8 cellular contexts compared by ENCODE assay signal in genomic region chr3:186566772-186567071, GRCh38. TPM values are rescaled to one million over a fixed set of nuclear protein-coding genes. Genes with fewer than 3 reads are reported as not detected.
DNase-seq lines count a peak whose midpoint lies in the region; ATAC-seq, FAIRE-seq and TF ChIP-seq lines count a peak whose summit lies in the region.

No MANE protein-coding gene starts in this region.

- H2AFZ ChIP-seq in K562 (ENCODE audit: low read depth, low read length) = peak overlapping the region; percentile 87

- peak; percentile 6 for FAIRE-seq in K562 (lab: Jason Lieb, UNC)

- no peaks in the 10 kb centered on the region for H4K20me1 ChIP-seq in K562 (replicated peaks; ENCODE audit: control insufficient read depth, insufficient read depth, low read length)

- no peaks in the 10 kb centered on the region for H3K27me3 Mint-ChIP-seq in CD14-positive monocyte (ENCODE audit: low read depth in 3 of 3)

- H3K4me3 Mint-ChIP-seq in CD14-positive monocyte = peak overlapping the region; percentile 93

- peak overlapping the region; percentile 90 for H3K27ac ChIP-seq in K562 (ENCODE audit: extremely low read depth, low read depth, low read length)
- peak overlapping the region; percentile 39 for H3K27ac ChIP-seq in mesodermal cell (ENCODE audit: low read depth, low read length, severe bottlenecking)

- no peak for TF ChIP-seq CTCF in CD14-positive monocyte (IDR thresholded peaks at IDR 0.05)
- no peak for TF ChIP-seq CTCF in K562 (IDR thresholded peaks at IDR 0.05 in 2 of 3, conservative IDR thresholded peaks at IDR 0.05 in 1 of 3; ENCODE audit: insufficient read depth in 2 of 3, low read depth in 1 of 3, low read length in 3 of 3)

- BruUV-seq in K562 (replicated peaks; lab: Mats Ljungman, UMichigan) = no TSS peak

- no peaks in the 10 kb centered on the region for H3K9me1 ChIP-seq in K562 (ENCODE audit: control insufficient read depth, insufficient read depth, low read length)

- H3K4me2 ChIP-seq in K562 (ENCODE audit: insufficient read depth, low read length) = peak overlapping the region; percentile 96

- no peaks in the 10 kb centered on the region for H3K9me3 Mint-ChIP-seq in CD14-positive monocyte

- POLR2A ChIA-PET in K562 (lab: Yijun Ruan, JAX) = interaction anchor here (0.6 to 5.7 kb wide), 5 partner anchors 9 to 217 kb away, joined by 3 to 64 read pairs (median 4); partner anchors contain the start of gene EIF4A2

- H3K9ac ChIP-seq in K562 (ENCODE audit: insufficient read depth in 1 of 2, low read depth in 2 of 2, low read length in 2 of 2) = peak overlapping the region; percentile 90 to 99

- in situ Hi-C loops in K562 (cut with MboI) = no loop called here

- WGBS in K562 (ENCODE audit: insufficient coverage, low coverage, missing lambda C conversion rate) = 0% methylated on average over 14 of the region's 14 CpGs
- 1 to 2% methylated on average over 14 of the region's 14 CpGs for WGBS in mesodermal cell (ENCODE audit: insufficient coverage in 2 of 2), 2 experiments

- TF ChIP-seq EP300 in K562 (IDR thresholded peaks at IDR 0.05; ENCODE audit: low read length) = no peak

- peak; percentile 0 for ATAC-seq in HG02981 (IDR thresholded peaks at IDR 0.05; ENCODE audit: unreplicated experiment)
- no peak; the same call in 2 of the 3 replicates for ATAC-seq in K562
- no peak for ATAC-seq in esophagus mucosa

- no peaks in the 10 kb centered on the region for H3K9me3 ChIP-seq in K562 (replicated peaks; ENCODE audit: control insufficient read depth, insufficient read depth, low read depth, low read length)
- no peaks in the 10 kb centered on the region for H3K9me3 ChIP-seq in mesodermal cell (ENCODE audit: control insufficient read depth, low read length)

- TF ChIP-seq RAD21 in K562 (CRISPR knock-in tag; conservative IDR thresholded peaks at IDR 0.05 in 1 of 2, IDR thresholded peaks at IDR 0.05 in 1 of 2) = no peak

- peaks cover 3 to 11% of the 10 kb centered on the region in 2 experiments; a peak in 4 of 5 replicates for H3K4me1 ChIP-seq in K562 (replicated peaks in 1 of 2; ENCODE audit: control insufficient read depth in 2 of 2, insufficient read depth in 2 of 2, low read length in 2 of 2)
- H3K4me1 ChIP-seq in mesodermal cell (ENCODE audit: control insufficient read depth, insufficient read depth, low read length, poor library complexity, severe bottlenecking) = peaks cover 11% of the 10 kb centered on the region

- H3K4me3 ChIP-seq in K562 (peak overlapping the region; percentile 73), mesodermal cell (ENCODE audit: extremely low read depth, insufficient read depth, low read length, poor library complexity, severe bottlenecking) (peak overlapping the region; percentile 88)

- peaks cover 68% of the 10 kb centered on the region for H3K79me2 ChIP-seq in K562 (ENCODE audit: control insufficient read depth, insufficient read depth, low read length)

- H3K27me3 ChIP-seq in K562 (ENCODE audit: control insufficient read depth in 2 of 2, insufficient read depth in 2 of 2, low read length in 2 of 2) = no peaks in the 10 kb centered on the region

- H3K4me1 Mint-ChIP-seq in CD14-positive monocyte = peaks cover 43% of the 10 kb centered on the region

- intact Hi-C loops in CD14-positive monocyte (cut with micrococcal nuclease) (no loop called here), K562 (cut with micrococcal nuclease) (no loop called here)

- CTCF ChIA-PET in K562 (lab: Yijun Ruan, JAX; ENCODE audit: low intra/inter-chr PET ratio) = no interaction called here

- peaks cover 27% of the 10 kb centered on the region; the same call in 1 of the 3 replicates for H3K36me3 ChIP-seq in K562 (ENCODE audit: control insufficient read depth, insufficient read depth, low read length)
- peaks cover 23% of the 10 kb centered on the region for H3K36me3 ChIP-seq in mesodermal cell (ENCODE audit: control insufficient read depth, insufficient read depth, low read length)

- peaks cover 8 to 12% of the 10 kb centered on the region in 2 donors for H3K36me3 Mint-ChIP-seq in CD14-positive monocyte

- TF ChIP-seq POLR2A in K562 (conservative IDR thresholded peaks at IDR 0.05) = no peak

- DNase-seq in CD14-positive monocyte (ENCODE audit: low spot score) (no peak), K562 (ENCODE audit: extremely low read depth in 1 of 4, low spot score in 3 of 4) (no peak), NK-92 (lab: John Stamatoyannopoulos, UW; ENCODE audit: unreplicated experiment) (no peak), NCI-H2029 treated with DMSO at 0.1 percent for 48 hours (lab: John Stamatoyannopoulos, UW) (no peak), anterior cingulate cortex (lab: John Stamatoyannopoulos, UW) (no peak)

- peak overlapping the region; percentile 87 to 96 (median 89) for H3K27ac Mint-ChIP-seq in CD14-positive monocyte

RNA-seq across cellular contexts. Expression of gene TBCCD1, which starts 0.4 kb away (rescaled TPM):
- polyA plus RNA-seq in CD14-positive monocyte = 1 to 10 TPM; 9.2 to 9.6 TPM
- 37.8 and 39.7 TPM in 2 replicates for total RNA-seq in K562 (2011; cell fraction: chromatin; rRNA removed; ENCODE audit: low replicate concordance)
- 15.2 and 19.1 TPM in 2 replicates for total RNA-seq in K562 (2011; cell fraction: nucleolus; rRNA removed)
- 20.8 and 22.1 TPM in 2 replicates for total RNA-seq in K562 (2011; cell fraction: nucleoplasm; rRNA removed)
- total RNA-seq in K562 (2014; rRNA removed) = 17.7 and 22.7 TPM in 2 replicates
- 26.2 and 26.8 TPM in 2 replicates for total RNA-seq in K562 (2014; rRNA removed; fragmentation: Illumina TruSeq; extraction: Trizol)
- total RNA-seq in K562 (2015; rRNA removed; fragmentation: Illumina TruSeq; extraction: Trizol) = 21.1 and 21.2 TPM in 2 replicates
- total RNA-seq in K562 (2021) = 18.4 and 20.9 TPM in 2 replicates
- polyA plus RNA-seq in K562 (2011; rRNA removed) = 26.0 and 31.1 TPM in 2 replicates
- 22.3 and 24.5 TPM in 2 replicates for polyA plus RNA-seq in K562 (2011; cell fraction: cytosol; rRNA removed)
- polyA plus RNA-seq in K562 (2011; cell fraction: nucleus; rRNA removed) = 25.8 and 29.2 TPM in 2 replicates
- polyA plus RNA-seq in K562 (2012) = 12.0 and 15.4 TPM in 2 replicates
- 18.4 and 22.2 TPM in 2 replicates for polyA plus RNA-seq in K562 (2014; fragmentation: Illumina TruSeq; extraction: Trizol)
- polyA plus RNA-seq in K562 (2014; fragmentation: Nextera tagmentation; extraction: Ambion mirVana) = 10 to 100 TPM; 18.9 to 21.4 TPM
- 16.2 and 17.9 TPM in 2 replicates for polyA plus RNA-seq in K562 (2014; rRNA removed)
- polyA minus RNA-seq in K562 (2011; rRNA and poly(A)+ RNA removed) = 37.0 and 46.7 TPM in 2 replicates
- 10.2 and 16.4 TPM in 2 replicates for polyA minus RNA-seq in K562 (2011; cell fraction: cytosol; rRNA and poly(A)+ RNA removed)
- polyA minus RNA-seq in K562 (2011; cell fraction: nucleus; rRNA and poly(A)+ RNA removed) = 14.7 and 22.3 TPM in 2 replicates
- 14.6 TPM for polyA plus RNA-seq in mesodermal cell (2013, experiment 1 of 2)
- 13.8 TPM for polyA plus RNA-seq in mesodermal cell (2013, experiment 2 of 2)
- 6.6 TPM for total RNA-seq in esophagus mucosa

RNA-seq across cellular contexts. Expression of gene DNAJB11, which starts 3.8 kb away (rescaled TPM):
- polyA plus RNA-seq in CD14-positive monocyte = 10 to 100 TPM; 44.6 to 45.8 TPM
- total RNA-seq in K562 (2011; cell fraction: chromatin; rRNA removed; ENCODE audit: low replicate concordance) = 67.7 and 181 TPM in 2 replicates
- total RNA-seq in K562 (2011; cell fraction: nucleolus; rRNA removed) = 41.2 and 54.1 TPM in 2 replicates
- 96.7 and 127 TPM in 2 replicates for total RNA-seq in K562 (2011; cell fraction: nucleoplasm; rRNA removed)
- 68.1 and 71.4 TPM in 2 replicates for total RNA-seq in K562 (2014; rRNA removed)
- total RNA-seq in K562 (2014; rRNA removed; fragmentation: Illumina TruSeq; extraction: Trizol) = 63.8 and 65.7 TPM in 2 replicates
- total RNA-seq in K562 (2015; rRNA removed; fragmentation: Illumina TruSeq; extraction: Trizol) = 67.1 and 67.7 TPM in 2 replicates
- 44.4 and 49.3 TPM in 2 replicates for total RNA-seq in K562 (2021)
- polyA plus RNA-seq in K562 (2011; rRNA removed) = 29.9 and 40.1 TPM in 2 replicates
- 9.7 and 18.6 TPM in 2 replicates for polyA plus RNA-seq in K562 (2011; cell fraction: cytosol; rRNA removed)
- 30.8 and 40.9 TPM in 2 replicates for polyA plus RNA-seq in K562 (2011; cell fraction: nucleus; rRNA removed)
- polyA plus RNA-seq in K562 (2012) = 62.1 and 74.3 TPM in 2 replicates
- 48.7 and 63.9 TPM in 2 replicates for polyA plus RNA-seq in K562 (2014; fragmentation: Illumina TruSeq; extraction: Trizol)
- polyA plus RNA-seq in K562 (2014; fragmentation: Nextera tagmentation; extraction: Ambion mirVana) = 10 to 100 TPM; 14.8 to 16.7 TPM
- polyA plus RNA-seq in K562 (2014; rRNA removed) = 74.7 and 77.0 TPM in 2 replicates
- 31.1 and 34.9 TPM in 2 replicates for polyA minus RNA-seq in K562 (2011; rRNA and poly(A)+ RNA removed)
- 15.9 and 17.4 TPM in 2 replicates for polyA minus RNA-seq in K562 (2011; cell fraction: cytosol; rRNA and poly(A)+ RNA removed)
- 25.2 and 45.9 TPM in 2 replicates for polyA minus RNA-seq in K562 (2011; cell fraction: nucleus; rRNA and poly(A)+ RNA removed)
- polyA plus RNA-seq in mesodermal cell (2013, experiment 1 of 2) = 126 TPM
- 121 TPM for polyA plus RNA-seq in mesodermal cell (2013, experiment 2 of 2)
- 24.0 TPM for total RNA-seq in esophagus mucosa

RNA-seq across cellular contexts. Expression of gene CRYGS, which starts 22.5 kb away (rescaled TPM):
- polyA plus RNA-seq in CD14-positive monocyte (under 1 TPM in 1 of 2 donors, not detected in 1; 0.25 TPM), K562 (2011; rRNA removed) (3.5 and 5.5 TPM in 2 replicates), K562 (2014; fragmentation: Illumina TruSeq; extraction: Trizol) (1.0 and 1.8 TPM in 2 replicates), K562 (2014; fragmentation: Nextera tagmentation; extraction: Ambion mirVana) (1 to 10 TPM; 1.9 to 2.0 TPM), K562 (2014; rRNA removed) (3.0 and 3.7 TPM in 2 replicates)
- 11.2 and 13.2 TPM in 2 replicates for total RNA-seq in K562 (2011; cell fraction: chromatin; rRNA removed; ENCODE audit: low replicate concordance)
- 5.3 and 6.4 TPM in 2 replicates for total RNA-seq in K562 (2011; cell fraction: nucleolus; rRNA removed)
- total RNA-seq in K562 (2011; cell fraction: nucleoplasm; rRNA removed) = 6.7 and 10.9 TPM in 2 replicates
- total RNA-seq in K562 (2014; rRNA removed) (2.1 and 3.8 TPM in 2 replicates), K562 (2014; rRNA removed; fragmentation: Illumina TruSeq; extraction: Trizol) (2.0 and 2.4 TPM in 2 replicates), K562 (2015; rRNA removed; fragmentation: Illumina TruSeq; extraction: Trizol) (1.8 and 1.9 TPM in 2 replicates), K562 (2021) (1.5 and 1.6 TPM in 2 replicates), esophagus mucosa (1.2 TPM)
- polyA plus RNA-seq in K562 (2011; cell fraction: cytosol; rRNA removed) = 0.46 and 2.0 TPM in 2 replicates
- 21.0 and 26.9 TPM in 2 replicates for polyA plus RNA-seq in K562 (2011; cell fraction: nucleus; rRNA removed)
- polyA plus RNA-seq in K562 (2012) = 1.2 and 4.0 TPM in 2 replicates
- polyA minus RNA-seq in K562 (2011; rRNA and poly(A)+ RNA removed) = 3.3 and 4.4 TPM in 2 replicates
- 2.1 TPM in 1 of 2 replicates, not detected in the other for polyA minus RNA-seq in K562 (2011; cell fraction: cytosol; rRNA and poly(A)+ RNA removed)
- polyA minus RNA-seq in K562 (2011; cell fraction: nucleus; rRNA and poly(A)+ RNA removed) = 6.7 and 11.4 TPM in 2 replicates
- polyA plus RNA-seq in mesodermal cell (2013, experiment 1 of 2) = 2.4 TPM
- polyA plus RNA-seq in mesodermal cell (2013, experiment 2 of 2) = 3.7 TPM

RNA-seq across cellular contexts. Expression of gene AHSG, which starts 46.1 kb away (rescaled TPM):
- polyA plus RNA-seq in CD14-positive monocyte = not detected
- not detected in 2 replicates for total RNA-seq in K562 (2011; cell fraction: chromatin; rRNA removed; ENCODE audit: low replicate concordance)
- total RNA-seq in K562 (2011; cell fraction: nucleolus; rRNA removed) = not detected in 2 replicates
- total RNA-seq in K562 (2011; cell fraction: nucleoplasm; rRNA removed) = not detected in 2 replicates
- total RNA-seq in K562 (2014; rRNA removed) = not detected in 2 replicates
- total RNA-seq in K562 (2014; rRNA removed; fragmentation: Illumina TruSeq; extraction: Trizol) = not detected in 2 replicates
- not detected in 2 replicates for total RNA-seq in K562 (2015; rRNA removed; fragmentation: Illumina TruSeq; extraction: Trizol)
- 0.69 and 1.2 TPM in 2 replicates for total RNA-seq in K562 (2021)
- not detected in 2 replicates for polyA plus RNA-seq in K562 (2011; rRNA removed)
- not detected in 2 replicates for polyA plus RNA-seq in K562 (2011; cell fraction: cytosol; rRNA removed)
- polyA plus RNA-seq in K562 (2011; cell fraction: nucleus; rRNA removed) = 0.14 TPM in 1 of 2 replicates, not detected in the other
- polyA plus RNA-seq in K562 (2012) = 0.06 TPM in 1 of 2 replicates, not detected in the other
- polyA plus RNA-seq in K562 (2014; fragmentation: Illumina TruSeq; extraction: Trizol) = not detected in 2 replicates
- polyA plus RNA-seq in K562 (2014; fragmentation: Nextera tagmentation; extraction: Ambion mirVana) = not detected
- not detected in 2 replicates for polyA plus RNA-seq in K562 (2014; rRNA removed)
- polyA minus RNA-seq in K562 (2011; rRNA and poly(A)+ RNA removed) = not detected in 2 replicates
- 27.8 TPM in 1 of 2 replicates, not detected in the other for polyA minus RNA-seq in K562 (2011; cell fraction: cytosol; rRNA and poly(A)+ RNA removed)
- not detected in 2 replicates for polyA minus RNA-seq in K562 (2011; cell fraction: nucleus; rRNA and poly(A)+ RNA removed)
- polyA plus RNA-seq in mesodermal cell (2013, experiment 1 of 2) = not detected
- not detected for polyA plus RNA-seq in mesodermal cell (2013, experiment 2 of 2)
- total RNA-seq in esophagus mucosa = not detected
